9 cellular contexts compared by ENCODE assay signal in genomic region chrX:134542485-134542884, GRCh38.
DNase-seq lines count a peak whose midpoint lies in the region; ATAC-seq, FAIRE-seq and TF ChIP-seq lines count a peak whose summit lies in the region.
"Had no signal": no experiment of that assay in that cellular context is flagged by ENCODE, and none has a peak within 500 bp of the region (broad histone marks: within the 10 kb centered on the region; RNA-seq: fewer than 3 reads in every experiment).

No MANE protein-coding gene starts in this region.

- in situ Hi-C loops in GM13977 (cut with MboI; ENCODE audit: low pct_unique_long_range_greater_than_20kb, low sequenced_read_pairs, unreplicated experiment), result no loop called here

- no peaks in the 10 kb centered on the region for H3K9me3 Mint-ChIP-seq in activated T-cell treated with anti-CD3 and anti-CD28 coated beads, Interleukin-2, amount 50 U/mL, for 24 hours
- H3K9me3 Mint-ChIP-seq: central memory CD8-positive, alpha-beta T cell had no signal

- DNase-seq in DMS 273 treated with DMSO at 0.1 percent for 48 hours (lab: John Stamatoyannopoulos, UW) (peak; percentile 76), H54 (ENCODE audit: insufficient read length, low spot score) (peak; percentile 45), NCI-H69 (lab: John Stamatoyannopoulos, UW) (peak; percentile 96), fibroblast of the aortic adventitia (ENCODE audit: low read depth) (peak; percentile 61), GM13977 (ENCODE audit: low spot score) (no peak), activated gamma-delta T cell treated with Interleukin-2 at 50 U/mL for 16 hours (no peak)
- no peak for DNase-seq in activated T-cell treated with anti-CD3 and anti-CD28 coated beads, Interleukin-2, amount 50 U/mL, for 24 hours

- no peak for TF ChIP-seq CTCF in fibroblast of the aortic adventitia (IDR thresholded peaks at IDR 0.05; ENCODE audit: insufficient read depth, low read length)
- no peak for TF ChIP-seq CTCF in GM13977 (IDR thresholded peaks at IDR 0.05; ENCODE audit: extremely low read depth, insufficient read depth, missing control alignments)

- no peaks in the 10 kb centered on the region for H3K36me3 Mint-ChIP-seq in activated T-cell treated with anti-CD3 and anti-CD28 coated beads, Interleukin-2, amount 50 U/mL, for 24 hours (ENCODE audit: low read depth)

- no peak overlapping the region for H3K4me3 Mint-ChIP-seq in activated T-cell treated with anti-CD3 and anti-CD28 coated beads, Interleukin-2, amount 50 U/mL, for 24 hours
- H3K4me3 Mint-ChIP-seq: central memory CD8-positive, alpha-beta T cell had no signal

- no peak for TF ChIP-seq POLR2A in H54 (IDR thresholded peaks at IDR 0.05; ENCODE audit: low read depth, low read length)

- H3K27ac Mint-ChIP-seq in activated T-cell treated with anti-CD3 and anti-CD28 coated beads, Interleukin-2, amount 50 U/mL, for 24 hours, result no peak overlapping the region

- ATAC-seq in GM19328 (IDR thresholded peaks at IDR 0.05; ENCODE audit: unreplicated experiment), result no peak

- H3K4me1 Mint-ChIP-seq in activated T-cell treated with anti-CD3 and anti-CD28 coated beads, Interleukin-2, amount 50 U/mL, for 24 hours (ENCODE audit: low read depth), result no peaks in the 10 kb centered on the region
- H3K4me1 Mint-ChIP-seq: central memory CD8-positive, alpha-beta T cell had no signal

- peak; percentile 67 for FAIRE-seq in H54 (lab: Jason Lieb, UNC)

- no peak overlapping the region for H3K4me3 ChIP-seq in fibroblast of the aortic adventitia (ENCODE audit: low read depth, low read length)

- peaks cover 72% of the 10 kb centered on the region for H3K27me3 Mint-ChIP-seq in activated T-cell treated with anti-CD3 and anti-CD28 coated beads, Interleukin-2, amount 50 U/mL, for 24 hours
- H3K27me3 Mint-ChIP-seq: central memory CD8-positive, alpha-beta T cell had no signal

Comparison
In these comparisons a context has a peak if more than half of its experiments do, and no peak if none do; other contexts are left out.
1. DNase-seq: peak in DMS 273 treated with DMSO at 0.1 percent for 48 hours (single experiment), H54 (single experiment), NCI-H69 (single experiment) and fibroblast of the aortic adventitia (single experiment); none in GM13977 (single experiment), activated T-cell treated with anti-CD3 and anti-CD28 coated beads, Interleukin-2, amount 50 U/mL, for 24 hours (single experiment) and activated gamma-delta T cell treated with Interleukin-2 at 50 U/mL for 16 hours (single experiment).